Comparison of ENCODE assay signal across 10 cellular contexts in the genomic region with DNA sequence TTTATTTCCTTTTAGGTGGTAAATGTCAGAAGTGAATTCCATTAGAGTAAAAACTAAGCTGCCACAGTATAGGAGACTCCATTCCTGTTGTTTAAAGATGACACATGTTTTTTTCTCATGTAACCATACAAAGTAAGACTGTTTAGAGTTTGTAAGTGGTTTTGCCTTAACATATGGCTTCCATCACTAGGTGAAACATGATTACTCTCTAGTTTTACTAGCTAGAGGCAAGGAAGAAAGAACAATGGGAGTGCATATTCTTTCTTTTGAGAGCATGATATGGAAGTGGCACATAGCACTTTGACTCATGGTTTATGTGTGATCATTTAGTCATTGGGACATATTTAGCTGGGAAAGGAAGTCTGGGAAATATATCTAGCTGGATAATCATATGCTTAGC. TPM values are rescaled to one million over a fixed set of nuclear protein-coding genes. Genes with fewer than 3 reads are reported as not detected.
DNase-seq lines count a peak whose midpoint lies in the region; TF ChIP-seq lines count a peak whose summit lies in the region.
"Had no signal": no experiment of that assay in that cellular context is flagged by ENCODE, and none has a peak within 500 bp of the region (broad histone marks: within the 10 kb centered on the region; RNA-seq: fewer than 3 reads in every experiment).

No MANE protein-coding gene starts in this region.

- H3K27me3 ChIP-seq in GM23248 (replicated peaks; ENCODE audit: insufficient read depth) (no peaks in the 10 kb centered on the region), esophagus muscularis mucosa (no peaks in the 10 kb centered on the region), trophoblast cell (ENCODE audit: insufficient read depth, low read length) (no peaks in the 10 kb centered on the region), ascending aorta (no peaks in the 10 kb centered on the region), Caco-2 (replicated peaks; ENCODE audit: control insufficient read depth, insufficient read depth, low read length) (no peaks in the 10 kb centered on the region)
- H3K27me3 ChIP-seq: ovary, stomach had no signal

- H3K36me3 ChIP-seq in GM23248 (ENCODE audit: low read depth) (no peaks in the 10 kb centered on the region), esophagus muscularis mucosa (peaks cover 0 to 12% (median 0%) of the 10 kb centered on the region in 4 donors), trophoblast cell (ENCODE audit: control insufficient read depth in 1 of 2, insufficient read depth in 2 of 2, low read length in 2 of 2) (peaks cover 3 to 7% of the 10 kb centered on the region in 2 experiments), ascending aorta (no peaks in the 10 kb centered on the region), Caco-2 (ENCODE audit: control insufficient read depth, insufficient read depth, low read length) (no peaks in the 10 kb centered on the region)
- H3K36me3 ChIP-seq: ovary had no signal

- H2BK120ac ChIP-seq in trophoblast cell (ENCODE audit: insufficient read depth, low read length, poor library complexity): no peak overlapping the region

- H3K79me2 ChIP-seq in GM23248 (ENCODE audit: insufficient read depth) (peaks cover 100% of the 10 kb centered on the region), trophoblast cell (ENCODE audit: control insufficient read depth, insufficient read depth, low read length, poor library complexity) (peaks cover 7% of the 10 kb centered on the region)

- BruUV-seq in Caco-2 (replicated peaks; lab: Mats Ljungman, UMichigan): no TSS peak

- no peak overlapping the region for H3K27ac Mint-ChIP-seq in Caco-2 (ENCODE audit: unreplicated experiment)

- H2BK12ac ChIP-seq in trophoblast cell (ENCODE audit: low read length): no peak overlapping the region

- peaks cover 41% of the 10 kb centered on the region for H3K4me1 ChIP-seq in GM23248 (ENCODE audit: insufficient read depth)
- H3K4me1 ChIP-seq in esophagus muscularis mucosa: peaks cover 6 to 52% (median 44%) of the 10 kb centered on the region in 4 donors
- H3K4me1 ChIP-seq in trophoblast cell (ENCODE audit: control insufficient read depth in 1 of 2, insufficient read depth in 2 of 2, low read length in 2 of 2): no peaks in the 10 kb centered on the region
- peaks cover 0 to 5% of the 10 kb centered on the region in 2 donors for H3K4me1 ChIP-seq in ascending aorta
- no peaks in the 10 kb centered on the region for H3K4me1 ChIP-seq in Caco-2

- no peak overlapping the region for H4K8ac ChIP-seq in trophoblast cell (ENCODE audit: low read depth, low read length)

- H3K27me3 Mint-ChIP-seq in Caco-2 (ENCODE audit: insufficient read depth, unreplicated experiment): no peaks in the 10 kb centered on the region

- H3K18ac ChIP-seq in trophoblast cell (ENCODE audit: low read length): no peak overlapping the region

- no peak overlapping the region for H4K91ac ChIP-seq in trophoblast cell (ENCODE audit: low read depth, low read length)

- no peaks in the 10 kb centered on the region for H3K79me1 ChIP-seq in trophoblast cell (ENCODE audit: low read length)

- H3K23ac ChIP-seq in trophoblast cell (ENCODE audit: low read length): no peak overlapping the region

- DNase-seq in GM23248: peak; percentile 77
- peak; percentile 13 for DNase-seq in RWPE1 (ENCODE audit: low spot score)
- DNase-seq in esophagus muscularis mucosa (ENCODE audit: extremely low spot score): no peak
- no peak for DNase-seq in trophoblast cell
- DNase-seq in ascending aorta (ENCODE audit: low spot score in 2 of 2): no peak
- no peak for DNase-seq in Caco-2
- DNase-seq in AG20443 (ENCODE audit: low spot score): no peak
- no peak for DNase-seq in NCI-H82 (lab: John Stamatoyannopoulos, UW)
- DNase-seq: ovary, stomach had no signal

- H3K4me3 ChIP-seq in GM23248 (no peak overlapping the region), esophagus muscularis mucosa (no peak overlapping the region), trophoblast cell (ENCODE audit: low read depth, low read length) (no peak overlapping the region), ascending aorta (no peak overlapping the region), Caco-2 (ENCODE audit: low read depth, low read length) (no peak overlapping the region)
- H3K4me3 ChIP-seq: ovary, stomach had no signal

- H3K9ac ChIP-seq in GM23248 (peak overlapping the region; percentile 53), trophoblast cell (ENCODE audit: low read length) (no peak overlapping the region)

- H3K9me3 ChIP-seq in GM23248 (ENCODE audit: low read depth) (no peaks in the 10 kb centered on the region), esophagus muscularis mucosa (no peaks in the 10 kb centered on the region), trophoblast cell (ENCODE audit: insufficient read depth, low read depth, low read length) (no peaks in the 10 kb centered on the region), ascending aorta (no peaks in the 10 kb centered on the region), Caco-2 (peaks cover 16% of the 10 kb centered on the region)
- H3K9me3 ChIP-seq: ovary, stomach had no signal

- TF ChIP-seq POLR2A in esophagus muscularis mucosa (IDR thresholded peaks at IDR 0.05; ENCODE audit: low read depth): no peak

- peaks cover 20% of the 10 kb centered on the region for H3K36me3 Mint-ChIP-seq in Caco-2 (ENCODE audit: insufficient read depth, unreplicated experiment)

- H4K20me1 ChIP-seq in GM23248 (ENCODE audit: insufficient read depth): no peaks in the 10 kb centered on the region

- intact Hi-C loops in esophagus muscularis mucosa (cut with DNase I): no loop called here
- intact Hi-C loops in ascending aorta (cut with DNase I): no loop called here
- intact Hi-C loops in Caco-2 (cut with micrococcal nuclease; ENCODE audit: unreplicated experiment): no loop called here

- no peak overlapping the region for H4K12ac ChIP-seq in trophoblast cell (ENCODE audit: low read depth, low read length)

- H3K4me3 Mint-ChIP-seq in Caco-2 (ENCODE audit: unreplicated experiment): no peak overlapping the region

- POLR2A ChIA-PET in RWPE1 (lab: Yijun Ruan, JAX; ENCODE audit: low non-redundant PET): no interaction called here
- POLR2A ChIA-PET in Caco-2 (lab: Charles Lee): no interaction called here

- no peak overlapping the region for H3K4ac ChIP-seq in trophoblast cell (ENCODE audit: low read depth, low read length)

- no peak overlapping the region for H2AK5ac ChIP-seq in trophoblast cell (ENCODE audit: low read length)

- H3K9me2 ChIP-seq in GM23248 (ENCODE audit: insufficient read depth): no peaks in the 10 kb centered on the region

- no peak overlapping the region for H3K14ac ChIP-seq in trophoblast cell (ENCODE audit: low read length)

- H3K27ac ChIP-seq in GM23248 (peak overlapping the region; percentile 80), RWPE1 (no peak overlapping the region), esophagus muscularis mucosa (replicated peaks in 1 of 4) (peak overlapping the region in 3 of 4 donors; percentile 9 to 28 (median 27)), trophoblast cell (ENCODE audit: low read depth, low read length) (peak overlapping the region; percentile 71), ascending aorta (peak overlapping the region in 1 of 2 donors; percentile 36)
- H3K27ac ChIP-seq: ovary had no signal

- no peak for TF ChIP-seq EP300 in esophagus muscularis mucosa (IDR thresholded peaks at IDR 0.05)

- peaks cover 28% of the 10 kb centered on the region for H3F3A ChIP-seq in GM23248 (ENCODE audit: insufficient read depth)

- in situ Hi-C loops in GM23248 (cut with MboI): no loop called here

- H2AFZ ChIP-seq in GM23248 (peak overlapping the region; percentile 42), trophoblast cell (ENCODE audit: insufficient read depth, low read length, poor library complexity) (no peak overlapping the region)

- CTCF ChIA-PET in RWPE1 (lab: Yijun Ruan, JAX): no interaction called here
- CTCF ChIA-PET in Caco-2 (lab: Charles Lee): no interaction called here

- H3K4me2 ChIP-seq in GM23248 (ENCODE audit: unreplicated experiment) (peak overlapping the region; percentile 55), trophoblast cell (ENCODE audit: low read length) (no peak overlapping the region)

- TF ChIP-seq CTCF in RWPE1 (conservative IDR thresholded peaks at IDR 0.05; ENCODE audit: low read depth) (no peak), esophagus muscularis mucosa (IDR thresholded peaks at IDR 0.05) (no peak), ascending aorta (IDR thresholded peaks at IDR 0.05) (no peak), Caco-2 (IDR thresholded peaks at IDR 0.05; ENCODE audit: insufficient read depth in 1 of 2, low read depth in 1 of 2, low read length in 1 of 2, severe bottlenecking in 1 of 2, unreplicated experiment in 1 of 2) (no peak)

- H3K9me3 Mint-ChIP-seq in Caco-2 (ENCODE audit: unreplicated experiment): peaks cover 15% of the 10 kb centered on the region

- no peaks in the 10 kb centered on the region for H3K4me1 Mint-ChIP-seq in Caco-2 (ENCODE audit: low read depth, unreplicated experiment)

- H2BK5ac ChIP-seq in trophoblast cell (ENCODE audit: low read depth, low read length, poor library complexity): no peak overlapping the region

RNA-seq across cellular contexts. Expression of gene ATF7IP, which starts 7.7 kb away (rescaled TPM):
- 14.3 and 17.7 TPM in 2 replicates for total RNA-seq in GM23248 (2014; rRNA removed; shearing (Covaris generic))
- polyA plus RNA-seq in GM23248 (2016; fragmentation: Nextera tagmentation; extraction: Ambion mirVana): 24.3 and 24.9 TPM in 2 replicates
- 10 to 100 TPM; 26.8 to 43.2 (median 32.8) TPM for total RNA-seq in esophagus muscularis mucosa
- 39.5 and 42.7 TPM in 2 replicates for polyA plus RNA-seq in trophoblast cell (2013)
- 58.2 TPM for total RNA-seq in ascending aorta
- total RNA-seq in Caco-2 (2022): 98.3 and 107 TPM in 2 replicates

Comparison
In these comparisons a context has a peak if more than half of its experiments do, and no peak if none do; other contexts are left out.
1. DNase-seq: peak in GM23248 (single experiment) and RWPE1 (single experiment); none in esophagus muscularis mucosa (single experiment), trophoblast cell (0 of 2), ascending aorta (0 of 2), Caco-2 (0 of 2), AG20443 (single experiment) and NCI-H82 (single experiment).